ENCODE assay signal across 1 cellular context in genomic region chr2:170177950-170178781, GRCh38.
TF ChIP-seq lines count a peak whose summit lies in the region.

Gene MYO3B, plus strand, starts transcription at chr2:170178147. Its CDS starts 141 bp downstream, at chr2:170178288.

TF ChIP-seq in K562, 482 proteins besides CTCF, POLR2A, EP300 and RAD21 (continued from another document):
- no peak for TF ChIP-seq HINFP (tag; conservative IDR thresholded peaks at IDR 0.05; ENCODE audit: low read depth)
- TF ChIP-seq LEF1 (IDR thresholded peaks at IDR 0.05), result no peak
- TF ChIP-seq HNRNPL (IDR thresholded peaks at IDR 0.05; ENCODE audit: low read depth, low read length), result no peak
- no peak for TF ChIP-seq MXI1 (IDR thresholded peaks at IDR 0.05; ENCODE audit: low read depth, low read length)
- TF ChIP-seq MCM5 (IDR thresholded peaks at IDR 0.05; ENCODE audit: low read depth), result no peak
TF ChIP-seq in K562: peak in this region for 0.
